24 cellular contexts compared by ENCODE assay signal in genomic region chr20:17097603-17098002, GRCh38.
"Had no signal": no experiment of that assay in that cellular context is flagged by ENCODE, and none has a peak within 500 bp of the region (broad histone marks: within the 10 kb centered on the region; RNA-seq: fewer than 3 reads in every experiment).

No MANE protein-coding gene starts in this region.

- H3K4me3 ChIP-seq: colonic mucosa, esophagus muscularis mucosa, gastroesophageal sphincter, heart left ventricle, hepatocyte, left lung, mucosa of descending colon, neural progenitor cell, right atrium auricular region, sigmoid colon, spleen, thoracic aorta, tibial nerve, upper lobe of right lung, uterus had no signal

- H3K79me2 ChIP-seq: hepatocyte, parathyroid adenoma had no signal

- H3K27me3 ChIP-seq: colonic mucosa, esophagus muscularis mucosa, foreskin keratinocyte, gastroesophageal sphincter, heart left ventricle, hepatocyte, left lung, neural progenitor cell, right atrium auricular region, sigmoid colon, spleen, tibial nerve, upper lobe of right lung, uterus had no signal

- H3K27ac ChIP-seq: colonic mucosa, esophagus muscularis mucosa, foreskin keratinocyte, gastroesophageal sphincter, heart left ventricle, hepatocyte, left lung, neural progenitor cell, parathyroid adenoma, right atrium auricular region, sigmoid colon, spleen, thoracic aorta, tibial nerve, upper lobe of right lung, uterus had no signal

- DNase-seq: colonic mucosa; dermis blood vessel endothelial cell; effector memory CD4-positive, alpha-beta T cell; foreskin keratinocyte; heart left ventricle; left cardiac atrium; left lung; mesenchymal stem cell; mucosa of descending colon; naive B cell; sigmoid colon; spleen; stimulated activated CD4-positive, alpha-beta T cell treated with anti-CD3 and anti-CD28 coated beads, Interleukin-2, amount 100 ng/mL, for 48 hours; stimulated activated naive B cell treated with anti-CD40 and anti-IgM and Interleukin-4, amounts not matched to agents 10 μg/mL and 1 μg/mL and 100 μg/mL, for 72 hours; upper lobe of right lung; uterus had no signal

- H3K9me3 ChIP-seq: colonic mucosa, esophagus muscularis mucosa, gastroesophageal sphincter, heart left ventricle, mucosa of descending colon, right atrium auricular region, sigmoid colon, spleen, thoracic aorta, tibial nerve, upper lobe of right lung, uterus had no signal

- H3K9ac ChIP-seq: neural progenitor cell, parathyroid adenoma had no signal

- H2AFZ ChIP-seq: hepatocyte, neural progenitor cell, parathyroid adenoma had no signal

- H3K36me3 ChIP-seq: colonic mucosa, esophagus muscularis mucosa, gastroesophageal sphincter, heart left ventricle, left lung, neural progenitor cell, right atrium auricular region, sigmoid colon, spleen, thoracic aorta, tibial nerve, upper lobe of right lung, uterus had no signal

- H3K4me2 ChIP-seq: hepatocyte, neural progenitor cell had no signal
